In the genomic region with DNA sequence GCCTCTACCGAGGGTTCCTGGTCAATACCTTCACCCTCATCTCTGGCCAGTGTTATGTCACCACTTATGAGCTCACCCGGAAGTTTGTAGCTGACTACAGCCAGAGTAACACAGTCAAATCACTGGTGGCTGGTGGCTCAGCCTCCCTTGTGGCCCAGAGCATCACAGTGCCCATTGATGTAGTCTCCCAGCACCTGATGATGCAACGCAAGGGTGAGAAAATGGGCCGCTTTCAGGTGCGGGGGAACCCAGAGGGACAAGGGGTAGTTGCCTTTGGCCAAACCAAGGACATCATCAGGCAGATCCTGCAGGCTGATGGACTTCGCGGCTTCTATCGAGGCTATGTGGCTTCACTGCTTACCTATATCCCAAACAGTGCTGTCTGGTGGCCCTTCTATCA, we compare ENCODE assay signal across 21 cellular contexts. TPM values are rescaled to one million over a fixed set of nuclear protein-coding genes. Genes with fewer than 3 reads are reported as not detected.
DNase-seq lines count a peak whose midpoint lies in the region; ATAC-seq lines count a peak whose summit lies in the region.
"Had no signal": no experiment of that assay in that cellular context is flagged by ENCODE, and none has a peak within 500 bp of the region (broad histone marks: within the 10 kb centered on the region; RNA-seq: fewer than 3 reads in every experiment).

No MANE protein-coding gene starts in this region.

- H3K36me3 Mint-ChIP-seq in activated naive CD4-positive, alpha-beta T cell treated with anti-CD3 and anti-CD28 coated beads, Interleukin-2, amount 50 U/mL, for 24 hours, result peaks cover 18% of the 10 kb centered on the region
- H3K36me3 Mint-ChIP-seq in T-helper 17 cell (ENCODE audit: low read depth), result peaks cover 7% of the 10 kb centered on the region
- peaks cover 41% of the 10 kb centered on the region for H3K36me3 Mint-ChIP-seq in activated naive CD8-positive, alpha-beta T cell treated with anti-CD3 and anti-CD28 coated beads for 36 hours
- H3K36me3 Mint-ChIP-seq in stimulated activated naive B cell treated with anti-CD40 and anti-IgM and Interleukin-4, amounts not matched to agents 10 μg/mL and 1 μg/mL and 100 μg/mL, for 72 hours, result peaks cover 27 to 32% of the 10 kb centered on the region in 2 donors

- H3K27ac Mint-ChIP-seq in activated naive CD4-positive, alpha-beta T cell treated with anti-CD3 and anti-CD28 coated beads, Interleukin-2, amount 50 U/mL, for 24 hours, result peak overlapping the region; percentile 84
- H3K27ac Mint-ChIP-seq in T-helper 17 cell, result peak overlapping the region; percentile 14
- peak overlapping the region; percentile 96 for H3K27ac Mint-ChIP-seq in activated naive CD8-positive, alpha-beta T cell treated with anti-CD3 and anti-CD28 coated beads for 36 hours
- H3K27ac Mint-ChIP-seq in stimulated activated naive B cell treated with anti-CD40 and anti-IgM and Interleukin-4, amounts not matched to agents 10 μg/mL and 1 μg/mL and 100 μg/mL, for 72 hours, result peak overlapping the region; percentile 21

- peaks cover 58% of the 10 kb centered on the region for H3K4me1 Mint-ChIP-seq in activated naive CD4-positive, alpha-beta T cell treated with anti-CD3 and anti-CD28 coated beads, Interleukin-2, amount 50 U/mL, for 24 hours
- peaks cover 37% of the 10 kb centered on the region for H3K4me1 Mint-ChIP-seq in T-helper 17 cell
- H3K4me1 Mint-ChIP-seq in activated naive CD8-positive, alpha-beta T cell treated with anti-CD3 and anti-CD28 coated beads for 36 hours, result peaks cover 52% of the 10 kb centered on the region
- H3K4me1 Mint-ChIP-seq in stimulated activated naive B cell treated with anti-CD40 and anti-IgM and Interleukin-4, amounts not matched to agents 10 μg/mL and 1 μg/mL and 100 μg/mL, for 72 hours, result peaks cover 35 to 41% of the 10 kb centered on the region in 2 donors

- no peak for DNase-seq in activated naive CD4-positive, alpha-beta T cell (lab: John Stamatoyannopoulos, UW)
- DNase-seq in T-helper 17 cell (no peak), NCI-H345 (lab: John Stamatoyannopoulos, UW) (no peak), SHP77 treated with DMSO at 0.1 percent for 48 hours (lab: John Stamatoyannopoulos, UW) (no peak)
- DNase-seq in activated naive CD8-positive, alpha-beta T cell treated with anti-CD3 and anti-CD28 coated beads for 36 hours, result no peak
- no peak for DNase-seq in stimulated activated naive B cell treated with anti-CD40 and anti-IgM and Interleukin-4, amounts not matched to agents 10 μg/mL and 1 μg/mL and 100 μg/mL, for 72 hours
- DNase-seq: central memory CD4-positive, alpha-beta T cell; foreskin keratinocyte; heart left ventricle; lower lobe of right lung; mucosa of descending colon; NCI-H1436; NCI-H2081 treated with DMSO at 0.1 percent for 48 hours; NCI-H748 treated with DMSO at 0.1 percent for 48 hours; nephron progenitor cell; stimulated activated CD4-positive, alpha-beta T cell treated with anti-CD3 and anti-CD28 coated beads, Interleukin-2, amount 100 ng/mL, for 24 hours had no signal

- H3K4me3 Mint-ChIP-seq in activated naive CD4-positive, alpha-beta T cell treated with anti-CD3 and anti-CD28 coated beads, Interleukin-2, amount 50 U/mL, for 24 hours, result peak overlapping the region; percentile 76
- H3K4me3 Mint-ChIP-seq in T-helper 17 cell, result peak overlapping the region; percentile 31
- peak overlapping the region; percentile 68 for H3K4me3 Mint-ChIP-seq in activated naive CD8-positive, alpha-beta T cell treated with anti-CD3 and anti-CD28 coated beads for 36 hours
- no peak overlapping the region for H3K4me3 Mint-ChIP-seq in stimulated activated naive B cell treated with anti-CD40 and anti-IgM and Interleukin-4, amounts not matched to agents 10 μg/mL and 1 μg/mL and 100 μg/mL, for 72 hours
- H3K4me3 Mint-ChIP-seq: CD14-positive monocyte, nephron progenitor cell had no signal

- no peaks in the 10 kb centered on the region for H3K9me3 ChIP-seq in T-helper 17 cell (ENCODE audit: control insufficient read depth, low read length, poor library complexity, severe bottlenecking)
- H3K9me3 ChIP-seq: esophagus muscularis mucosa, heart left ventricle, lower lobe of right lung, mucosa of descending colon, right atrium auricular region, suprapubic skin had no signal

- no peaks in the 10 kb centered on the region for H3K9me3 Mint-ChIP-seq in activated naive CD4-positive, alpha-beta T cell treated with anti-CD3 and anti-CD28 coated beads, Interleukin-2, amount 50 U/mL, for 24 hours
- no peaks in the 10 kb centered on the region for H3K9me3 Mint-ChIP-seq in activated naive CD8-positive, alpha-beta T cell treated with anti-CD3 and anti-CD28 coated beads for 36 hours
- no peaks in the 10 kb centered on the region for H3K9me3 Mint-ChIP-seq in stimulated activated naive B cell treated with anti-CD40 and anti-IgM and Interleukin-4, amounts not matched to agents 10 μg/mL and 1 μg/mL and 100 μg/mL, for 72 hours
- H3K9me3 Mint-ChIP-seq: CD14-positive monocyte, nephron progenitor cell had no signal

- no peaks in the 10 kb centered on the region for H3K27me3 Mint-ChIP-seq in activated naive CD4-positive, alpha-beta T cell treated with anti-CD3 and anti-CD28 coated beads, Interleukin-2, amount 50 U/mL, for 24 hours
- no peaks in the 10 kb centered on the region for H3K27me3 Mint-ChIP-seq in T-helper 17 cell
- no peaks in the 10 kb centered on the region for H3K27me3 Mint-ChIP-seq in activated naive CD8-positive, alpha-beta T cell treated with anti-CD3 and anti-CD28 coated beads for 36 hours
- no peaks in the 10 kb centered on the region for H3K27me3 Mint-ChIP-seq in stimulated activated naive B cell treated with anti-CD40 and anti-IgM and Interleukin-4, amounts not matched to agents 10 μg/mL and 1 μg/mL and 100 μg/mL, for 72 hours

- ATAC-seq in T-helper 17 cell, result no peak
- no peak for ATAC-seq in stimulated activated naive B cell treated with anti-CD40 and anti-IgM and Interleukin-4, amounts not matched to agents 10 μg/mL and 1 μg/mL and 100 μg/mL, for 72 hours (replicated peaks)
- ATAC-seq: foreskin keratinocyte, heart left ventricle, lower lobe of right lung, mucosa of descending colon had no signal

RNA-seq across cellular contexts. Expression of gene SLC25A44, which starts 6.2 kb away (rescaled TPM):
- total RNA-seq in T-helper 17 cell, result 10 to 100 TPM; 14.4 to 21.6 TPM
- total RNA-seq in activated naive CD8-positive, alpha-beta T cell treated with anti-CD3 and anti-CD28 coated beads for 36 hours, result 10 to 100 TPM; 55.0 to 60.7 TPM

RNA-seq across cellular contexts. Expression of gene PMF1, which starts 12.7 kb away (rescaled TPM):
- total RNA-seq in T-helper 17 cell, result 10 to 100 TPM; 59.1 to 73.2 TPM
- 10 to 100 TPM; 83.4 to 87.3 TPM for total RNA-seq in activated naive CD8-positive, alpha-beta T cell treated with anti-CD3 and anti-CD28 coated beads for 36 hours

RNA-seq across cellular contexts. Expression of gene BGLAP, which starts 41.9 kb away (rescaled TPM):
- 1 to 10 TPM; 1.1 to 3.7 TPM for total RNA-seq in T-helper 17 cell
- 1 to 10 TPM; 1.6 to 2.2 TPM for total RNA-seq in activated naive CD8-positive, alpha-beta T cell treated with anti-CD3 and anti-CD28 coated beads for 36 hours
- total RNA-seq: right atrium auricular region had no signal

RNA-seq across cellular contexts. Expression of gene SEMA4A, which starts 46.7 kb away (rescaled TPM):
- total RNA-seq in T-helper 17 cell, result 10 to 100 TPM; 21.7 to 58.1 TPM
- 10 to 100 TPM; 13.2 to 16.1 TPM for total RNA-seq in activated naive CD8-positive, alpha-beta T cell treated with anti-CD3 and anti-CD28 coated beads for 36 hours

RNA-seq across cellular contexts. Expression of gene PAQR6, which starts 47.8 kb away (rescaled TPM):
- 1 to 10 TPM; 2.8 to 3.1 TPM for total RNA-seq in T-helper 17 cell
- total RNA-seq in activated naive CD8-positive, alpha-beta T cell treated with anti-CD3 and anti-CD28 coated beads for 36 hours, result 1 to 10 TPM; 4.4 to 4.9 TPM
- total RNA-seq: right atrium auricular region had no signal

Comparison
In these comparisons a context has a peak if more than half of its experiments do, and no peak if none do; other contexts are left out.
1. H3K27ac Mint-ChIP-seq: peak in every context shown above with its lines; median percentile 96 in activated naive CD8-positive, alpha-beta T cell treated with anti-CD3 and anti-CD28 coated beads for 36 hours; 84 in activated naive CD4-positive, alpha-beta T cell treated with anti-CD3 and anti-CD28 coated beads, Interleukin-2, amount 50 U/mL, for 24 hours; 21 in stimulated activated naive B cell treated with anti-CD40 and anti-IgM and Interleukin-4, amounts not matched to agents 10 μg/mL and 1 μg/mL and 100 μg/mL, for 72 hours; 14 in T-helper 17 cell.
2. H3K4me3 Mint-ChIP-seq: peak in activated naive CD4-positive, alpha-beta T cell treated with anti-CD3 and anti-CD28 coated beads, Interleukin-2, amount 50 U/mL, for 24 hours (single experiment), T-helper 17 cell (single experiment) and activated naive CD8-positive, alpha-beta T cell treated with anti-CD3 and anti-CD28 coated beads for 36 hours (single experiment); none in stimulated activated naive B cell treated with anti-CD40 and anti-IgM and Interleukin-4, amounts not matched to agents 10 μg/mL and 1 μg/mL and 100 μg/mL, for 72 hours (0 of 2).